ENCODE assay signal across 21 cellular contexts in the genomic region with DNA sequence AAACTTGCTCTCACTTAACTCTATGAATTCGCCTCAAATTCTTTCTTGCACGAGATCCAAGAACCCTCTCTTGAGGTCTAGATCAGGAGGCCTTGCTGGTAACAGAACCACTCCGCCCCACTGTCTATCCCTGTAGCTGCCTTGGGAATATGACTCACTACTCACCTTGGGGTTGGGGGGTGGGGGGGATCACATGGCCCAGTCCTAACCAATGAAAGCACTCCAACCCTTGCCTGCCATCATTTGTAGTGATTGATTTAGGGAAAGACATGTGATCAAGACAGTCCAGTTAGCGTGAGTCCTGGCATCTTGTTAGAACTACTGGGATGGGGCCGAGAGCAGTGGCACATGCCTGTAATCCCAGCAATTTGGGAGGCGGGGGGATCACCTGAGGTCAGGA. TPM values are rescaled to one million over a fixed set of nuclear protein-coding genes. Genes with fewer than 3 reads are reported as not detected.
A peak's percentile ranks its signal among the peaks of the same experiment; 100 is the strongest.
DNase-seq lines count a peak whose midpoint lies in the region; ATAC-seq, FAIRE-seq and TF ChIP-seq lines count a peak whose summit lies in the region.
"Had no signal": no experiment of that assay in that cellular context is flagged by ENCODE, and none has a peak within 500 bp of the region (broad histone marks: within the 10 kb centered on the region; RNA-seq: fewer than 3 reads in every experiment).

No MANE protein-coding gene starts in this region.

- DNase-seq in HepG2 (ENCODE audit: low spot score): no peak
- no peak for DNase-seq in right lobe of liver
- no peak for DNase-seq in WTC11 (ENCODE audit: low spot score)
- DNase-seq in iPS-NIHi11 (ENCODE audit: low spot score): peak; percentile 30
- no peak for DNase-seq in activated CD8-positive, alpha-beta memory T cell treated with anti-CD3 and anti-CD28 coated beads for 24 hours
- no peak for DNase-seq in cerebellum (ENCODE audit: low spot score)
- DNase-seq in SHP77 (lab: John Stamatoyannopoulos, UW): no peak
- no peak for DNase-seq in HFFc6
- DNase-seq: C1 segment of cervical spinal cord, DMS 273 treated with DMSO at 0.1 percent for 48 hours, GOT3, KBM-7, NCI-H1436, NCI-H2029, NCI-H2171 treated with DMSO at 0.1 percent for 48 hours, NCI-H510A, NCI-H774, PC-3 had no signal

- H3K4me3 ChIP-seq in HepG2 (replicated peaks in 1 of 3; ENCODE audit: insufficient read depth in 1 of 3, low read depth in 2 of 3, low read length in 3 of 3) (no peak overlapping the region), right lobe of liver (no peak overlapping the region)
- H3K4me3 ChIP-seq: SK-N-MC had no signal

- H3K27me3 Mint-ChIP-seq in WTC11 (ENCODE audit: low read depth) (peaks cover 3% of the 10 kb centered on the region), HFFc6 (ENCODE audit: insufficient read depth) (no peaks in the 10 kb centered on the region)

- no peak overlapping the region for H3K27ac Mint-ChIP-seq in WTC11
- no peak overlapping the region for H3K27ac Mint-ChIP-seq in HFFc6

- no peaks in the 10 kb centered on the region for H3K27me3 ChIP-seq in HepG2 (ENCODE audit: control insufficient read depth in 1 of 2, insufficient read depth in 2 of 2, low read length in 2 of 2)
- H3K27me3 ChIP-seq in right lobe of liver: no peaks in the 10 kb centered on the region

- H3K9me3 Mint-ChIP-seq in WTC11 (no peaks in the 10 kb centered on the region), HFFc6 (no peaks in the 10 kb centered on the region)

- H3K9me3 ChIP-seq in HepG2 (ENCODE audit: low read length) (no peaks in the 10 kb centered on the region), right lobe of liver (no peaks in the 10 kb centered on the region)

- 100% methylated on average over 4 of the region's 6 CpGs for WGBS in HepG2 (ENCODE audit: low lambda C conversion rate)
- 94% methylated on average over 5 of the region's 6 CpGs for WGBS in right lobe of liver (ENCODE audit: insufficient coverage, low coverage, low lambda C conversion rate, missing lambda C conversion rate)

- H3K79me2 ChIP-seq in HepG2 (ENCODE audit: insufficient read depth, low read length): peaks cover 3% of the 10 kb centered on the region

- H3K36me3 ChIP-seq in HepG2 (replicated peaks in 1 of 2; ENCODE audit: control insufficient read depth in 1 of 2, insufficient read depth in 2 of 2, low read length in 2 of 2) (no peaks in the 10 kb centered on the region), right lobe of liver (no peaks in the 10 kb centered on the region)

- H3K4me3 Mint-ChIP-seq in WTC11 (no peak overlapping the region), HFFc6 (no peak overlapping the region)

- no peak for TF ChIP-seq RAD21 in HepG2 (CRISPR knock-in tag; IDR thresholded peaks at IDR 0.05)

- in situ Hi-C loops in HepG2 (cut with HindIII; ENCODE audit: extremely low pct_ligation_motif_present, low pct_unique_long_range_greater_than_20kb): no loop called here

- TF ChIP-seq POLR2A in HepG2 (IDR thresholded peaks at IDR 0.05; ENCODE audit: insufficient read depth in 1 of 2, low read depth in 2 of 2, low read length in 2 of 2) (no peak), right lobe of liver (IDR thresholded peaks at IDR 0.05) (no peak)

- H3K4me1 ChIP-seq in HepG2 (ENCODE audit: insufficient read depth, low read length) (peaks cover 33% of the 10 kb centered on the region), right lobe of liver (peaks cover 0 to 4% (median 0%) of the 10 kb centered on the region in 4 donors)

- no peak overlapping the region for H2AFZ ChIP-seq in HepG2 (ENCODE audit: low read length)

- no peak overlapping the region for H3K27ac ChIP-seq in HepG2 (ENCODE audit: extremely low read length, insufficient read depth, low read length)
- H3K27ac ChIP-seq in right lobe of liver: no peak overlapping the region
- H3K27ac ChIP-seq: SK-N-MC had no signal

- intact Hi-C loops in HepG2 (cut with micrococcal nuclease; ENCODE audit: unreplicated experiment) (no loop called here), right lobe of liver (cut with DNase I) (loop anchor here (5.0 to 10.0 kb wide), 2 partner anchors 116 to 204 kb away; no protein-coding TSS in a partner anchor)

- H3K4me1 Mint-ChIP-seq in WTC11: peaks cover 10% of the 10 kb centered on the region
- H3K4me1 Mint-ChIP-seq in HFFc6 (ENCODE audit: low read depth): peaks cover 32% of the 10 kb centered on the region

- CTCF ChIA-PET in HepG2 (lab: Yijun Ruan, JAX; ENCODE audit: low intra/inter-chr PET ratio, low total read pairs): no interaction called here
- CTCF ChIA-PET in WTC11 (lab: Charles Lee): no interaction called here

- no peak overlapping the region for H3K9ac ChIP-seq in HepG2 (ENCODE audit: insufficient read depth, low read depth, low read length)

- POLR2A ChIA-PET in HepG2 (lab: Yijun Ruan, JAX): interaction anchor here (1.0 kb wide), 1 partner anchor 10 kb away, joined by 4 read pairs; no protein-coding TSS in a partner anchor
- POLR2A ChIA-PET in WTC11 (lab: Charles Lee): no interaction called here

- FAIRE-seq in HepG2 (lab: Jason Lieb, UNC): no peak
- FAIRE-seq: A204.1, HTR-8/SVneo had no signal

- TF ChIP-seq EP300 in HepG2 (IDR thresholded peaks at IDR 0.05; ENCODE audit: low read depth in 2 of 2, low read length in 2 of 2): no peak
- TF ChIP-seq EP300 in HepG2 (CRISPR knock-in tag; IDR thresholded peaks at IDR 0.05; ENCODE audit: borderline replicate concordance): no peak

- ATAC-seq in HepG2 (no peak), right lobe of liver (no peak), WTC11 (no peak)
- ATAC-seq: PC-3 had no signal

- no peaks in the 10 kb centered on the region for H4K20me1 ChIP-seq in HepG2 (ENCODE audit: insufficient read depth, low read length)

- no peak overlapping the region for H3K4me2 ChIP-seq in HepG2 (ENCODE audit: low read depth, low read length)

- H3K36me3 Mint-ChIP-seq in WTC11 (no peaks in the 10 kb centered on the region), HFFc6 (ENCODE audit: low read depth) (no peaks in the 10 kb centered on the region)

- BruUV-seq in HepG2 (replicated peaks; lab: Mats Ljungman, UMichigan): no TSS peak

- TF ChIP-seq CTCF in HepG2 (CRISPR knock-in tag; IDR thresholded peaks at IDR 0.05) (no peak), right lobe of liver (IDR thresholded peaks at IDR 0.05) (no peak), WTC11 (IDR thresholded peaks at IDR 0.05) (no peak), HFFc6 (IDR thresholded peaks at IDR 0.05) (no peak)

RNA-seq across cellular contexts. Expression of a gene that starts 4.8 kb away (rescaled TPM):
- total RNA-seq in HepG2 (2016; rRNA removed; fragmentation: Illumina TruSeq; extraction: Trizol) (8.2 and 9.9 TPM in 2 replicates), right lobe of liver (10 to 100 TPM in 5 of 6 experiments, 1 to 10 TPM in 1; 9.3 to 20.6 (median 16.3) TPM), WTC11 (2021) (39.7 to 49.8 TPM (median 48.4 TPM) in 3 replicates), cerebellum (38.5 TPM)
- 10.0 and 14.3 TPM in 2 replicates for total RNA-seq in HepG2 (2016; cell fraction: cytosol; rRNA removed; fragmentation: Illumina TruSeq; extraction: Trizol; ENCODE audit: low read depth)
- 5.1 and 7.9 TPM in 2 replicates for total RNA-seq in HepG2 (2016; cell fraction: insoluble cytoplasmic fraction; rRNA removed; fragmentation: Illumina TruSeq; extraction: Trizol)
- total RNA-seq in HepG2 (2016; cell fraction: membrane; rRNA removed; fragmentation: Illumina TruSeq; extraction: Trizol): 4.8 and 7.5 TPM in 2 replicates
- 11.0 and 11.8 TPM in 2 replicates for total RNA-seq in HepG2 (2016; cell fraction: nucleus; rRNA removed; fragmentation: Illumina TruSeq; extraction: Trizol)
- polyA plus RNA-seq in HepG2 (2011; rRNA removed): 2.4 TPM in 2 replicates
- polyA plus RNA-seq in HepG2 (2011; cell fraction: cytosol; rRNA removed): 2.0 and 2.1 TPM in 2 replicates
- 12.6 and 14.1 TPM in 2 replicates for polyA plus RNA-seq in HepG2 (2011; cell fraction: nucleus; rRNA removed)
- polyA plus RNA-seq in HepG2 (2012): 5.7 and 10.2 TPM in 2 replicates
- polyA plus RNA-seq in HepG2 (2016; cell fraction: cytosol; fragmentation: Illumina TruSeq; extraction: Trizol; ENCODE audit: low read depth): 0.74 and 0.75 TPM in 2 replicates
- polyA plus RNA-seq in HepG2 (2016; cell fraction: insoluble cytoplasmic fraction; fragmentation: Illumina TruSeq; extraction: Trizol; ENCODE audit: low read depth): 5.4 and 8.3 TPM in 2 replicates
- 1.4 and 1.8 TPM in 2 replicates for polyA plus RNA-seq in HepG2 (2016; cell fraction: membrane; fragmentation: Illumina TruSeq; extraction: Trizol; ENCODE audit: low read depth)
- polyA plus RNA-seq in HepG2 (2016; cell fraction: nucleus; fragmentation: Illumina TruSeq; extraction: Trizol; ENCODE audit: insufficient read depth, low read depth): 13.8 and 15.2 TPM in 2 replicates
- 19.1 and 29.6 TPM in 2 replicates for polyA minus RNA-seq in HepG2 (2011; rRNA and poly(A)+ RNA removed; ENCODE audit: low replicate concordance)
- 12.1 and 18.0 TPM in 2 replicates for polyA minus RNA-seq in HepG2 (2011; cell fraction: cytosol; rRNA and poly(A)+ RNA removed)
- polyA minus RNA-seq in HepG2 (2011; cell fraction: nucleus; rRNA and poly(A)+ RNA removed): 24.1 and 32.1 TPM in 2 replicates
- 10 to 100 TPM; 36.4 to 48.7 (median 42.2) TPM for total RNA-seq in HFFc6 (2021; fragmentation: NEBNext Ultra II Directional; extraction: Animal tissue kit (Norgen Biotek cat#: 25700))

RNA-seq across cellular contexts. Expression of a gene that starts 38.0 kb away (rescaled TPM):
- total RNA-seq in HepG2 (2016; rRNA removed; fragmentation: Illumina TruSeq; extraction: Trizol) (0.28 and 0.40 TPM in 2 replicates), right lobe of liver (1 to 10 TPM; 1.1 to 3.7 (median 1.9) TPM), WTC11 (2021) (0.57 to 1.0 TPM (median 0.69 TPM) in 3 replicates), cerebellum (5.7 TPM)
- 0.09 and 0.20 TPM in 2 replicates for total RNA-seq in HepG2 (2016; cell fraction: cytosol; rRNA removed; fragmentation: Illumina TruSeq; extraction: Trizol; ENCODE audit: low read depth)
- 0.25 and 0.35 TPM in 2 replicates for total RNA-seq in HepG2 (2016; cell fraction: insoluble cytoplasmic fraction; rRNA removed; fragmentation: Illumina TruSeq; extraction: Trizol)
- total RNA-seq in HepG2 (2016; cell fraction: membrane; rRNA removed; fragmentation: Illumina TruSeq; extraction: Trizol): 0.31 and 0.41 TPM in 2 replicates
- 0.28 and 0.34 TPM in 2 replicates for total RNA-seq in HepG2 (2016; cell fraction: nucleus; rRNA removed; fragmentation: Illumina TruSeq; extraction: Trizol)
- polyA plus RNA-seq in HepG2 (2011; rRNA removed): 0.42 and 0.83 TPM in 2 replicates
- polyA plus RNA-seq in HepG2 (2011; cell fraction: cytosol; rRNA removed): 0.38 and 0.42 TPM in 2 replicates
- polyA plus RNA-seq in HepG2 (2011; cell fraction: nucleus; rRNA removed): 0.08 and 0.24 TPM in 2 replicates
- 0.21 and 0.59 TPM in 2 replicates for polyA plus RNA-seq in HepG2 (2012)
- 0.16 and 0.25 TPM in 2 replicates for polyA plus RNA-seq in HepG2 (2016; cell fraction: cytosol; fragmentation: Illumina TruSeq; extraction: Trizol; ENCODE audit: low read depth)
- 0.35 and 0.46 TPM in 2 replicates for polyA plus RNA-seq in HepG2 (2016; cell fraction: insoluble cytoplasmic fraction; fragmentation: Illumina TruSeq; extraction: Trizol; ENCODE audit: low read depth)
- 0.16 and 0.31 TPM in 2 replicates for polyA plus RNA-seq in HepG2 (2016; cell fraction: membrane; fragmentation: Illumina TruSeq; extraction: Trizol; ENCODE audit: low read depth)
- 0.25 TPM in 1 of 2 replicates, not detected in the other for polyA plus RNA-seq in HepG2 (2016; cell fraction: nucleus; fragmentation: Illumina TruSeq; extraction: Trizol; ENCODE audit: insufficient read depth, low read depth)
- 2.8 TPM in 1 of 2 replicates, not detected in the other for polyA minus RNA-seq in HepG2 (2011; rRNA and poly(A)+ RNA removed; ENCODE audit: low replicate concordance)
- polyA minus RNA-seq in HepG2 (2011; cell fraction: cytosol; rRNA and poly(A)+ RNA removed): not detected in 2 replicates
- not detected in 2 replicates for polyA minus RNA-seq in HepG2 (2011; cell fraction: nucleus; rRNA and poly(A)+ RNA removed)
- under 1 TPM in 1 of 6 experiments, not detected in 5; 0.28 TPM for total RNA-seq in HFFc6 (2021; fragmentation: NEBNext Ultra II Directional; extraction: Animal tissue kit (Norgen Biotek cat#: 25700))
- total RNA-seq: PC-3 had no signal
